In the genomic region with DNA sequence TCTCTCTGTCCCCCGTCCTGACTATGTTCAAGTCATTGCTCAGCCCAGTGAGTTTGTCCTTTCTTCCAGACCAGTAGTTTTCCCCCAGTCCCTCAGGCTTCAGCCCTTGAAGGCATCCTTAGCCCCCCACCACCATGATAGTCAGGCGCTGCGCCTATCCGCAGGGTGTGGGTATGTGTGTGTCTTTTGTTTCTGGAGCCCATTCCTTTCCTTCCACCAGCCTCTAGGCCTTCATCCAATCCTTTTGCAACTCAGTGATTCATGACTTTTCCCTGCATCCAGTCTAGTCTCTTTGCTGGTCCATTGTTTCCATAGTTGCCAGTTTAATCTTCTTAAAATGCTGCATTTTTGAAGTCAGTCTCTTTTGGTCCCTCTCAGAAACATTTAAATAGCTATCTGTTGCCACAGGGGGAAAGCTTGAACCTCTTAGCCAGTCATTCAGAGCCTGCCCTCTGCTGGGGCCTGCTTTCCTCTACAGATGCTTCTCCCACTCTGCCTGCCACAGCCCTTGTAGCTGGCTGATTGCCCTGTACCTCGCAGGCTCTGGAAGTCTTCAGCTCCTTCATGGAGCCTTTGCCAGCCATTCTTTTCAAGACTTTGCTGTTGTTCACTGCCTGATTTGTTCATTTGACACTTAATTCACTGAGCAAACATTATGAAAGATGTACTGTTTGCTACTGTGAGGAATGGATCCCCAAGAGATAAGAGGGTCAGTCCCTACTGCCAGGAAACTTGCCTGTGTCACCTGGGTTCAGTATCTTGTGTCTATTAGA, we compare ENCODE assay signal across 8 cellular contexts. TPM values are rescaled to one million over a fixed set of nuclear protein-coding genes. Genes with fewer than 3 reads are reported as not detected.
DNase-seq lines count a peak whose midpoint lies in the region; ATAC-seq and TF ChIP-seq lines count a peak whose summit lies in the region.

No MANE protein-coding gene starts in this region.

- no peak for TF ChIP-seq POLR2A in transverse colon (IDR thresholded peaks at IDR 0.05)

- no peaks in the 10 kb centered on the region for H3K27me3 Mint-ChIP-seq in glutamatergic neuron (ENCODE audit: unreplicated experiment)

- H3K27ac Mint-ChIP-seq in glutamatergic neuron (ENCODE audit: unreplicated experiment) = peak overlapping the region; percentile 28

- in situ Hi-C loops in transverse colon (cut with MboI; ENCODE audit: low pct_ligation_motif_present in 1 of 4, low pct_unique_long_range_greater_than_20kb in 1 of 4, low sequenced_read_pairs in 3 of 4) = loop anchor here (10.0 kb wide), 2 partner anchors 144 to 186 kb away; partner anchors contain the start of gene CNEP1R1 (in 3 of the 4)

- H3K9me3 ChIP-seq in parathyroid adenoma (ENCODE audit: control insufficient read depth, low read length) = no peaks in the 10 kb centered on the region
- no peaks in the 10 kb centered on the region for H3K9me3 ChIP-seq in transverse colon

- H3K27me3 ChIP-seq in parathyroid adenoma (ENCODE audit: control insufficient read depth, insufficient read depth, low read length) = no peaks in the 10 kb centered on the region
- H3K27me3 ChIP-seq in transverse colon = no peaks in the 10 kb centered on the region

- no peak overlapping the region for H3K4me3 Mint-ChIP-seq in glutamatergic neuron (ENCODE audit: unreplicated experiment)

- peak; percentile 95 for ATAC-seq in GM21619 (IDR thresholded peaks at IDR 0.05; ENCODE audit: unreplicated experiment)

- no peaks in the 10 kb centered on the region for H3K9me3 Mint-ChIP-seq in glutamatergic neuron (ENCODE audit: unreplicated experiment)

- peaks cover 23% of the 10 kb centered on the region for H3K4me1 Mint-ChIP-seq in glutamatergic neuron (ENCODE audit: low read depth, unreplicated experiment)

- H3K9ac ChIP-seq in parathyroid adenoma = no peak overlapping the region

- TF ChIP-seq EP300 in Ishikawa (IDR thresholded peaks at IDR 0.05; ENCODE audit: borderline replicate concordance) = no peak
- TF ChIP-seq EP300 in transverse colon (IDR thresholded peaks at IDR 0.05; ENCODE audit: low read depth) = no peak

- no peaks in the 10 kb centered on the region for H3K36me3 Mint-ChIP-seq in glutamatergic neuron (ENCODE audit: unreplicated experiment)

- DNase-seq in Daoy (ENCODE audit: low read depth) (peak; percentile 56), SHP77 (lab: John Stamatoyannopoulos, UW) (peak; percentile 60 to 65), glutamatergic neuron (peak; percentile 75), transverse colon (peak; percentile 82)
- peak; percentile 68 for DNase-seq in activated naive CD4-positive, alpha-beta T cell treated with anti-CD3 and anti-CD28 coated beads, Interleukin-2, amount 50 U/mL, for 16 hours

- no peak overlapping the region for H3K4me2 ChIP-seq in parathyroid adenoma (ENCODE audit: low read length)

- intact Hi-C loops in transverse colon (cut with DNase I; ENCODE audit: low total_unique reads) = loop anchor here (10.0 kb wide), 1 partner anchor 154 kb away; the partner anchor contains the start of gene BRD7

- TF ChIP-seq RAD21 in Ishikawa (IDR thresholded peaks at IDR 0.05; ENCODE audit: low read depth) = peak; percentile 63

- TF ChIP-seq CTCF in glutamatergic neuron (IDR thresholded peaks at IDR 0.05; ENCODE audit: partially characterized antibody, unreplicated experiment) (peak; percentile 12), parathyroid adenoma (IDR thresholded peaks at IDR 0.05) (peak; percentile 65), transverse colon (IDR thresholded peaks at IDR 0.05) (peak; percentile 62 to 84 (median 65))

- WGBS in transverse colon (ENCODE audit: low coverage in 1 of 2), 2 donors = 68 to 75% methylated on average over 5 of the region's 5 CpGs

- no peak overlapping the region for H2AFZ ChIP-seq in parathyroid adenoma

- H3K4me1 ChIP-seq in parathyroid adenoma (peaks cover 49% of the 10 kb centered on the region), transverse colon (peaks cover 32 to 45% (median 36%) of the 10 kb centered on the region in 4 donors)

- no peak overlapping the region for H3K4me3 ChIP-seq in parathyroid adenoma (ENCODE audit: low read depth, low read length)
- no peak overlapping the region for H3K4me3 ChIP-seq in transverse colon

- no peaks in the 10 kb centered on the region for H3K36me3 ChIP-seq in parathyroid adenoma (ENCODE audit: control insufficient read depth, insufficient read depth, low read length)
- peaks cover 0 to 16% (median 2%) of the 10 kb centered on the region in 4 donors for H3K36me3 ChIP-seq in transverse colon

- H3K27ac ChIP-seq in parathyroid adenoma (peak overlapping the region; percentile 74), transverse colon (peak overlapping the region; percentile 59 to 70 (median 68))

- H3K79me2 ChIP-seq in parathyroid adenoma = no peaks in the 10 kb centered on the region

TF ChIP-seq in Ishikawa, 13 proteins besides CTCF, POLR2A, EP300 and RAD21:
- TF ChIP-seq CEBPB (IDR thresholded peaks at IDR 0.05) (no peak), FOXM1 (IDR thresholded peaks at IDR 0.05; ENCODE audit: borderline replicate concordance, low read depth) (no peak), TCF12 (IDR thresholded peaks at IDR 0.05; ENCODE audit: low read depth) (no peak), TAF1 (IDR thresholded peaks at IDR 0.05; ENCODE audit: low read depth) (no peak), TEAD4 (IDR thresholded peaks at IDR 0.05) (no peak), NFIC (IDR thresholded peaks at IDR 0.05) (no peak), EGR1 (IDR thresholded peaks at IDR 0.05) (no peak)
- TF ChIP-seq, protein P1, sequence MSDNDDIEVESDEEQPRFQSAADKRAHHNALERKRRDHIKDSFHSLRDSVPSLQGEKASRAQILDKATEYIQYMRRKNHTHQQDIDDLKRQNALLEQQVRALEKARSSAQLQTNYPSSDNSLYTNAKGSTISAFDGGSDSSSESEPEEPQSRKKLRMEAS (IDR thresholded peaks at IDR 0.05) = no peak
- TF ChIP-seq, protein P2, sequence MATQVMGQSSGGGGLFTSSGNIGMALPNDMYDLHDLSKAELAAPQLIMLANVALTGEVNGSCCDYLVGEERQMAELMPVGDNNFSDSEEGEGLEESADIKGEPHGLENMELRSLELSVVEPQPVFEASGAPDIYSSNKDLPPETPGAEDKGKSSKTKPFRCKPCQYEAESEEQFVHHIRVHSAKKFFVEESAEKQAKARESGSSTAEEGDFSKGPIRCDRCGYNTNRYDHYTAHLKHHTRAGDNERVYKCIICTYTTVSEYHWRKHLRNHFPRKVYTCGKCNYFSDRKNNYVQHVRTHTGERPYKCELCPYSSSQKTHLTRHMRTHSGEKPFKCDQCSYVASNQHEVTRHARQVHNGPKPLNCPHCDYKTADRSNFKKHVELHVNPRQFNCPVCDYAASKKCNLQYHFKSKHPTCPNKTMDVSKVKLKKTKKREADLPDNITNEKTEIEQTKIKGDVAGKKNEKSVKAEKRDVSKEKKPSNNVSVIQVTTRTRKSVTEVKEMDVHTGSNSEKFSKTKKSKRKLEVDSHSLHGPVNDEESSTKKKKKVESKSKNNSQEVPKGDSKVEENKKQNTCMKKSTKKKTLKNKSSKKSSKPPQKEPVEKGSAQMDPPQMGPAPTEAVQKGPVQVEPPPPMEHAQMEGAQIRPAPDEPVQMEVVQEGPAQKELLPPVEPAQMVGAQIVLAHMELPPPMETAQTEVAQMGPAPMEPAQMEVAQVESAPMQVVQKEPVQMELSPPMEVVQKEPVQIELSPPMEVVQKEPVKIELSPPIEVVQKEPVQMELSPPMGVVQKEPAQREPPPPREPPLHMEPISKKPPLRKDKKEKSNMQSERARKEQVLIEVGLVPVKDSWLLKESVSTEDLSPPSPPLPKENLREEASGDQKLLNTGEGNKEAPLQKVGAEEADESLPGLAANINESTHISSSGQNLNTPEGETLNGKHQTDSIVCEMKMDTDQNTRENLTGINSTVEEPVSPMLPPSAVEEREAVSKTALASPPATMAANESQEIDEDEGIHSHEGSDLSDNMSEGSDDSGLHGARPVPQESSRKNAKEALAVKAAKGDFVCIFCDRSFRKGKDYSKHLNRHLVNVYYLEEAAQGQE (IDR thresholded peaks at IDR 0.05; ENCODE audit: low read depth) = no peak
- TF ChIP-seq, protein P3, sequence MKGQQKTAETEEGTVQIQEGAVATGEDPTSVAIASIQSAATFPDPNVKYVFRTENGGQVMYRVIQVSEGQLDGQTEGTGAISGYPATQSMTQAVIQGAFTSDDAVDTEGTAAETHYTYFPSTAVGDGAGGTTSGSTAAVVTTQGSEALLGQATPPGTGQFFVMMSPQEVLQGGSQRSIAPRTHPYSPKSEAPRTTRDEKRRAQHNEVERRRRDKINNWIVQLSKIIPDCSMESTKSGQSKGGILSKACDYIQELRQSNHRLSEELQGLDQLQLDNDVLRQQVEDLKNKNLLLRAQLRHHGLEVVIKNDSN (IDR thresholded peaks at IDR 0.05) = no peak

RNA-seq across cellular contexts. Expression of gene ADCY7, which starts 55.9 kb away (rescaled TPM):
- 7.2 and 8.7 TPM in 2 replicates for total RNA-seq in Daoy (2014; rRNA removed; shearing (Covaris generic))
- total RNA-seq in glutamatergic neuron (ENCODE audit: unreplicated experiment) (16.7 TPM), transverse colon (10 to 100 TPM in 3 of 4 donors, 1 to 10 TPM in 1; 4.6 to 44.9 (median 14.1) TPM)

RNA-seq across cellular contexts. Expression of gene TENT4B, which starts 57.3 kb away (rescaled TPM):
- total RNA-seq in Daoy (2014; rRNA removed; shearing (Covaris generic)) = 5.2 and 6.5 TPM in 2 replicates
- total RNA-seq in glutamatergic neuron (ENCODE audit: unreplicated experiment) = 9.5 TPM
- 10 to 100 TPM in 2 of 4 donors, 1 to 10 TPM in 2; 8.2 to 18.0 (median 13.0) TPM for total RNA-seq in transverse colon

Comparison
In these comparisons a context has a peak if more than half of its experiments do, and no peak if none do; other contexts are left out.
1. CTCF ChIP-seq: peak in every context shown above with its lines; median percentile 65 in parathyroid adenoma; 65 in transverse colon; 12 in glutamatergic neuron.